ENCODE assay signal across 8 cellular contexts in the genomic region with DNA sequence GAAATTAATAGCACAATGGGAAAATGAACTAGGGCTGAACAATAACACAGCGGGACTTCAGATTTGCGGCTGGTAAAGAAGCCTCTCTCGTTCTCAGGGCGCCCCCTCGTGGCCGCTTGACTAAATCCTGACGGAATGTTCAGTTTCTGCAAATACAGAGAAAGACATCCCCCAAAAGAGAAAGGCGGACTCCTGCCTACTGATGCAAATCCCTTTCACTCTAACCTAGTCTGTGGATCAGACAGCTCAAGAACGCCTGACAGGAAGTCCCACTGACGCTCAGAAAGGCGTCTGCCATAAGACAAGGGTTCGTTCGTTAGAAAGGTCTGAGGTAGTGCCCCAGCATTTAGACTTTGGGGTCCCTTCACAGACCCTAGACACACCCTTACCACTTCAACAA. TPM values are rescaled to one million over a fixed set of nuclear protein-coding genes. Genes with fewer than 3 reads are reported as not detected.
DNase-seq lines count a peak whose midpoint lies in the region; ATAC-seq and TF ChIP-seq lines count a peak whose summit lies in the region.

No MANE protein-coding gene starts in this region.

- ATAC-seq in SK-N-SH treated with all-trans-retinoic acid at 6 μM for 48 hours (peak; percentile 50), GM21723 (IDR thresholded peaks at IDR 0.05; ENCODE audit: unreplicated experiment) (no peak)

- H3K79me2 ChIP-seq in trophoblast cell (ENCODE audit: control insufficient read depth, insufficient read depth, low read length, poor library complexity): peaks cover 61% of the 10 kb centered on the region

- no peak overlapping the region for H4K8ac ChIP-seq in trophoblast cell (ENCODE audit: low read depth, low read length)

- peak overlapping the region; percentile 86 for H3K9ac ChIP-seq in trophoblast cell (ENCODE audit: low read length)

- no peak overlapping the region for H2AK5ac ChIP-seq in trophoblast cell (ENCODE audit: low read length)

- peak overlapping the region; percentile 23 for H2BK120ac ChIP-seq in trophoblast cell (ENCODE audit: insufficient read depth, low read length, poor library complexity)

- H3K9me3 ChIP-seq in trophoblast cell (ENCODE audit: insufficient read depth, low read depth, low read length) (no peaks in the 10 kb centered on the region), tibial artery (no peaks in the 10 kb centered on the region)

- H3K18ac ChIP-seq in trophoblast cell (ENCODE audit: low read length): peak overlapping the region; percentile 31

- H2AFZ ChIP-seq in trophoblast cell (ENCODE audit: insufficient read depth, low read length, poor library complexity): no peak overlapping the region

- H4K12ac ChIP-seq in trophoblast cell (ENCODE audit: low read depth, low read length): no peak overlapping the region

- peak overlapping the region; percentile 48 for H2BK5ac ChIP-seq in trophoblast cell (ENCODE audit: low read depth, low read length, poor library complexity)

- H3K79me1 ChIP-seq in trophoblast cell (ENCODE audit: low read length): peaks cover 48% of the 10 kb centered on the region

- H3K27ac ChIP-seq in trophoblast cell (ENCODE audit: low read depth, low read length): peak overlapping the region; percentile 88
- peak overlapping the region; percentile 98 to 99 for H3K27ac ChIP-seq in tibial artery

- H3K36me3 ChIP-seq in trophoblast cell (ENCODE audit: control insufficient read depth in 1 of 2, insufficient read depth in 2 of 2, low read length in 2 of 2) (peaks cover 5% of the 10 kb centered on the region in 2 experiments), tibial artery (no peaks in the 10 kb centered on the region)

- H3K4ac ChIP-seq in trophoblast cell (ENCODE audit: low read depth, low read length): peak overlapping the region; percentile 95

- H3K4me1 ChIP-seq in trophoblast cell (ENCODE audit: control insufficient read depth in 1 of 2, insufficient read depth in 2 of 2, low read length in 2 of 2) (peaks cover 23 to 36% of the 10 kb centered on the region in 2 experiments), tibial artery (peaks cover 0 to 75% (median 55%) of the 10 kb centered on the region in 4 donors)

- peak overlapping the region; percentile 69 for H4K91ac ChIP-seq in trophoblast cell (ENCODE audit: low read depth, low read length)

- DNase-seq in GM03348 (ENCODE audit: low spot score) (peak; percentile 76), NB4 (ENCODE audit: low read depth) (peak; percentile 83), cardiac septum (ENCODE audit: low spot score) (peak; percentile 91), trophoblast cell (peak; percentile 79 to 96), tibial artery (peak; percentile 92 to 93)
- DNase-seq in activated naive CD8-positive, alpha-beta T cell treated with anti-CD3 and anti-CD28 coated beads, Interleukin-2, amount 50 U/mL, for 16 hours (ENCODE audit: low read depth, low spot score): peak; percentile 29

- H3K27me3 ChIP-seq in trophoblast cell (ENCODE audit: insufficient read depth, low read length): no peaks in the 10 kb centered on the region
- no peaks in the 10 kb centered on the region for H3K27me3 ChIP-seq in tibial artery

- peak; percentile 80 for TF ChIP-seq CTCF in NB4 (IDR thresholded peaks at IDR 0.05; ENCODE audit: low read depth, low read length)
- TF ChIP-seq CTCF in tibial artery (IDR thresholded peaks at IDR 0.05): peak; percentile 87 to 89

- no peak for TF ChIP-seq POLR2A in NB4 (IDR thresholded peaks at IDR 0.05; ENCODE audit: extremely low read depth, insufficient read length)

- H3K23ac ChIP-seq in trophoblast cell (ENCODE audit: low read length): no peak overlapping the region

- H3K4me3 ChIP-seq in NB4 (ENCODE audit: low read depth, low read length) (no peak overlapping the region), trophoblast cell (ENCODE audit: low read depth, low read length) (peak overlapping the region; percentile 67), tibial artery (peak overlapping the region; percentile 82 to 84)

- no peak overlapping the region for H2BK12ac ChIP-seq in trophoblast cell (ENCODE audit: low read length)

- WGBS in trophoblast cell (ENCODE audit: extremely low coverage, insufficient coverage, insufficient read length): no CpG with 5 or more reads among the region's 13 CpGs

- peak overlapping the region; percentile 48 for H3K14ac ChIP-seq in trophoblast cell (ENCODE audit: low read length)

- H3K4me2 ChIP-seq in trophoblast cell (ENCODE audit: low read length): peak overlapping the region; percentile 91

- intact Hi-C loops in cardiac septum (cut with DNase I) (loop anchor here (2.0 to 5.0 kb wide), 6 partner anchors 54 to 714 kb away; no protein-coding TSS in a partner anchor), tibial artery (cut with DNase I; ENCODE audit: low total_unique reads) (loop anchor here (1.0 to 10.0 kb wide), 5 partner anchors 54 to 714 kb away; no protein-coding TSS in a partner anchor)

TF ChIP-seq in SK-N-SH treated with all-trans-retinoic acid at 6 μM for 48 hours, 23 proteins besides CTCF, POLR2A, EP300 and RAD21 (continues in another document):
- no peak for TF ChIP-seq ISL1 (CRISPR knock-in tag; IDR thresholded peaks at IDR 0.05)
- TF ChIP-seq, protein P1, sequence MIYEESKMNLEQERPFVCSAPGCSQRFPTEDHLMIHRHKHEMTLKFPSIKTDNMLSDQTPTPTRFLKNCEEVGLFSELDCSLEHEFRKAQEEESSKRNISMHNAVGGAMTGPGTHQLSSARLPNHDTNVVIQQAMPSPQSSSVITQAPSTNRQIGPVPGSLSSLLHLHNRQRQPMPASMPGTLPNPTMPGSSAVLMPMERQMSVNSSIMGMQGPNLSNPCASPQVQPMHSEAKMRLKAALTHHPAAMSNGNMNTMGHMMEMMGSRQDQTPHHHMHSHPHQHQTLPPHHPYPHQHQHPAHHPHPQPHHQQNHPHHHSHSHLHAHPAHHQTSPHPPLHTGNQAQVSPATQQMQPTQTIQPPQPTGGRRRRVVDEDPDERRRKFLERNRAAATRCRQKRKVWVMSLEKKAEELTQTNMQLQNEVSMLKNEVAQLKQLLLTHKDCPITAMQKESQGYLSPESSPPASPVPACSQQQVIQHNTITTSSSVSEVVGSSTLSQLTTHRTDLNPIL (CRISPR knock-in tag; IDR thresholded peaks at IDR 0.05; ENCODE audit: low read depth): no peak
- no peak for TF ChIP-seq ZNF565 (CRISPR knock-in tag; conservative IDR thresholded peaks at IDR 0.05; ENCODE audit: low read depth)
- TF ChIP-seq, protein P2, sequence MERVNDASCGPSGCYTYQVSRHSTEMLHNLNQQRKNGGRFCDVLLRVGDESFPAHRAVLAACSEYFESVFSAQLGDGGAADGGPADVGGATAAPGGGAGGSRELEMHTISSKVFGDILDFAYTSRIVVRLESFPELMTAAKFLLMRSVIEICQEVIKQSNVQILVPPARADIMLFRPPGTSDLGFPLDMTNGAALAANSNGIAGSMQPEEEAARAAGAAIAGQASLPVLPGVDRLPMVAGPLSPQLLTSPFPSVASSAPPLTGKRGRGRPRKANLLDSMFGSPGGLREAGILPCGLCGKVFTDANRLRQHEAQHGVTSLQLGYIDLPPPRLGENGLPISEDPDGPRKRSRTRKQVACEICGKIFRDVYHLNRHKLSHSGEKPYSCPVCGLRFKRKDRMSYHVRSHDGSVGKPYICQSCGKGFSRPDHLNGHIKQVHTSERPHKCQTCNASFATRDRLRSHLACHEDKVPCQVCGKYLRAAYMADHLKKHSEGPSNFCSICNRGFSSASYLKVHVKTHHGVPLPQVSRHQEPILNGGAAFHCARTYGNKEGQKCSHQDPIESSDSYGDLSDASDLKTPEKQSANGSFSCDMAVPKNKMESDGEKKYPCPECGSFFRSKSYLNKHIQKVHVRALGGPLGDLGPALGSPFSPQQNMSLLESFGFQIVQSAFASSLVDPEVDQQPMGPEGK (CRISPR knock-in tag; IDR thresholded peaks at IDR 0.05; ENCODE audit: borderline replicate concordance): no peak
- no peak for TF ChIP-seq ZFP30 (CRISPR knock-in tag; IDR thresholded peaks at IDR 0.05)
- no peak for TF ChIP-seq BACH2 (CRISPR knock-in tag; IDR thresholded peaks at IDR 0.05; ENCODE audit: borderline replicate concordance)
- TF ChIP-seq ESRRG (CRISPR knock-in tag; IDR thresholded peaks at IDR 0.05): no peak
- TF ChIP-seq, protein P3, sequence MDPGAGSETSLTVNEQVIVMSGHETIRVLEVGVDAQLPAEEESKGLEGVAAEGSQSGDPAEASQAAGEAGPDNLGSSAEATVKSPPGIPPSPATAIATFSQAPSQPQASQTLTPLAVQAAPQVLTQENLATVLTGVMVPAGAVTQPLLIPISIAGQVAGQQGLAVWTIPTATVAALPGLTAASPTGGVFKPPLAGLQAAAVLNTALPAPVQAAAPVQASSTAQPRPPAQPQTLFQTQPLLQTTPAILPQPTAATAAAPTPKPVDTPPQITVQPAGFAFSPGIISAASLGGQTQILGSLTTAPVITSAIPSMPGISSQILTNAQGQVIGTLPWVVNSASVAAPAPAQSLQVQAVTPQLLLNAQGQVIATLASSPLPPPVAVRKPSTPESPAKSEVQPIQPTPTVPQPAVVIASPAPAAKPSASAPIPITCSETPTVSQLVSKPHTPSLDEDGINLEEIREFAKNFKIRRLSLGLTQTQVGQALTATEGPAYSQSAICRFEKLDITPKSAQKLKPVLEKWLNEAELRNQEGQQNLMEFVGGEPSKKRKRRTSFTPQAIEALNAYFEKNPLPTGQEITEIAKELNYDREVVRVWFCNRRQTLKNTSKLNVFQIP (CRISPR knock-in tag; IDR thresholded peaks at IDR 0.05; ENCODE audit: borderline replicate concordance, low read depth): no peak
- TF ChIP-seq TCF4 (CRISPR knock-in tag; IDR thresholded peaks at IDR 0.05; ENCODE audit: borderline replicate concordance): no peak
- no peak for TF ChIP-seq TOX (CRISPR knock-in tag; IDR thresholded peaks at IDR 0.05; ENCODE audit: borderline replicate concordance)
- TF ChIP-seq ZFP3 (CRISPR knock-in tag; IDR thresholded peaks at IDR 0.05): no peak
- TF ChIP-seq SNAI2 (CRISPR knock-in tag; IDR thresholded peaks at IDR 0.05): no peak

RNA-seq across cellular contexts. Expression of a gene that starts 2.5 kb away (rescaled TPM):
- 66.8 TPM for total RNA-seq in cardiac septum
- 34.0 and 34.8 TPM in 2 replicates for polyA plus RNA-seq in trophoblast cell (2013)

Comparison
In these comparisons a context has a peak if more than half of its experiments do, and no peak if none do; other contexts are left out.
1. DNase-seq: peak in every context shown above with its lines; median percentile 92 in tibial artery; 91 in cardiac septum; 88 in trophoblast cell; 83 in NB4; 76 in GM03348; 29 in activated naive CD8-positive, alpha-beta T cell treated with anti-CD3 and anti-CD28 coated beads, Interleukin-2, amount 50 U/mL, for 16 hours.